In the genomic region with DNA sequence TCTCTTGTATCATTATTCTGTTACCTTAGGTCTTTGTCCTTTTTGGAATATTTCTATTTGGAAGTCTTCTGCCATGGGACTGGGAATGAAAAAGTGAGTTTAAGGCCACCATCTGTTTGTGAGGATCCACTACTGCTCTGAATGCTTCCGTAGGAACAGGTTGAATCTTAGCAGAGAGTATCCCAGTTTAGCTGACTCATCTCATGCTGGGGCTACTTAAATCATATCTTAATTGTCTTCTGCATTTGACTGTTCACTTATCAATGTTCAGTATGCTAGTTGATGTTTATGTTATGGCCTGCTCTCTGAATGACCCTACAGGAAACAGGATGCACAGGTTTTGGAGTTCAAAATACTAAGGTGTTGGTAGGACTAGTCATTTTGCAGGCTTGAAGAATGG, we compare ENCODE assay signal across 1 cellular context.
TF ChIP-seq lines count a peak whose summit lies in the region.

No MANE protein-coding gene starts in this region.

TF ChIP-seq in K562, 482 proteins besides CTCF, POLR2A, EP300 and RAD21:
- TF ChIP-seq C11orf30 (IDR thresholded peaks at IDR 0.05; ENCODE audit: low read depth) (peak; percentile 45; the same call in 1 of the 2 replicates), GABPB2 (CRISPR knock-in tag; conservative IDR thresholded peaks at IDR 0.05) (no peak), ZNF316 (IDR thresholded peaks at IDR 0.05) (peak; percentile 58), NFE2 (IDR thresholded peaks at IDR 0.05; ENCODE audit: low read depth) (peak; percentile 65; the same call in 1 of the 2 replicates), ZNF586 (CRISPR knock-in tag; conservative IDR thresholded peaks at IDR 0.05) (no peak), MAFF (IDR thresholded peaks at IDR 0.05; ENCODE audit: low read length) (peak; percentile 6; the same call in 1 of the 2 replicates), MAFG (tag; conservative IDR thresholded peaks at IDR 0.05) (peak; percentile 64), ZNF197 (CRISPR knock-in tag; IDR thresholded peaks at IDR 0.05; ENCODE audit: low read depth) (no peak)
TF ChIP-seq in K562: peak in this region for 5.
